In genomic region chr12:50924131-50924438, GRCh38 we compare ENCODE assay signal across 8 cellular contexts. TPM values are rescaled to one million over a fixed set of nuclear protein-coding genes. Genes with fewer than 3 reads are reported as not detected.
DNase-seq lines count a peak whose midpoint lies in the region; ATAC-seq and TF ChIP-seq lines count a peak whose summit lies in the region.

No MANE protein-coding gene starts in this region.

- no peaks in the 10 kb centered on the region for H4K20me1 ChIP-seq in BLaER1

- H3K4me2 ChIP-seq in BLaER1 = peak overlapping the region; percentile 91

- peaks cover 69% of the 10 kb centered on the region for H3K4me1 ChIP-seq in BLaER1
- peaks cover 50% of the 10 kb centered on the region for H3K4me1 ChIP-seq in HUES6 (ENCODE audit: control insufficient read depth, insufficient read depth, low read length)
- peaks cover 7% of the 10 kb centered on the region for H3K4me1 ChIP-seq in colonic mucosa

- no peak for TF ChIP-seq CTCF in colonic mucosa (IDR thresholded peaks at IDR 0.05)

- H3K27me3 ChIP-seq in BLaER1 (no peaks in the 10 kb centered on the region), HUES6 (ENCODE audit: control insufficient read depth, insufficient read depth, low read length) (no peaks in the 10 kb centered on the region), colonic mucosa (no peaks in the 10 kb centered on the region)

- H3K4me3 Mint-ChIP-seq in natural killer cell treated with Interleukin-12 subunit alpha and Interleukin-12 subunit beta and Interleukin-15 and Interleukin-18, amount 100 ng/mL, for 72 hours = peak overlapping the region; percentile 85

- peak overlapping the region; percentile 78 for H3K9ac ChIP-seq in BLaER1
- H3K9ac ChIP-seq in HUES6 (ENCODE audit: low read length) = peak overlapping the region; percentile 49
- peak overlapping the region; percentile 54 to 98 for H3K9ac ChIP-seq in colonic mucosa (ENCODE audit: low read depth in 2 of 2, low read length in 2 of 2)

- H3K4me1 Mint-ChIP-seq in natural killer cell treated with Interleukin-12 subunit alpha and Interleukin-12 subunit beta and Interleukin-15 and Interleukin-18, amount 100 ng/mL, for 72 hours (ENCODE audit: low read depth in 2 of 2) = peaks cover 36 to 55% of the 10 kb centered on the region in 2 donors

- H3K36me3 ChIP-seq in BLaER1 (no peaks in the 10 kb centered on the region), HUES6 (ENCODE audit: control insufficient read depth, insufficient read depth, low read length) (no peaks in the 10 kb centered on the region), colonic mucosa (no peaks in the 10 kb centered on the region)

- peak overlapping the region; percentile 85 to 91 for H3K27ac Mint-ChIP-seq in natural killer cell treated with Interleukin-12 subunit alpha and Interleukin-12 subunit beta and Interleukin-15 and Interleukin-18, amount 100 ng/mL, for 72 hours

- intact Hi-C loops in colonic mucosa (cut with DNase I) = loop anchor here (5.0 kb wide), 1 partner anchor 63 kb away; no protein-coding TSS in a partner anchor

- DNase-seq in colonic mucosa (no peak), NCI-H345 (lab: John Stamatoyannopoulos, UW) (no peak), NCI-H1694 (lab: John Stamatoyannopoulos, UW) (no peak), NCI-H1436 treated with DMSO at 0.1 percent for 48 hours (lab: John Stamatoyannopoulos, UW) (no peak), NCI-H345 treated with DMSO at 0.1 percent for 48 hours (lab: John Stamatoyannopoulos, UW; ENCODE audit: unreplicated experiment) (no peak)
- DNase-seq in natural killer cell treated with Interleukin-12 subunit alpha and Interleukin-12 subunit beta and Interleukin-15 and Interleukin-18, amount 100 ng/mL, for 72 hours (ENCODE audit: low spot score) = no peak

- no peaks in the 10 kb centered on the region for H3K9me3 ChIP-seq in BLaER1
- no peaks in the 10 kb centered on the region for H3K9me3 ChIP-seq in HUES6 (ENCODE audit: control insufficient read depth, insufficient read depth, low read depth, low read length)
- H3K9me3 ChIP-seq in colonic mucosa = no peaks in the 10 kb centered on the region

- H3K4me3 ChIP-seq in BLaER1 (peak overlapping the region; percentile 69), HUES6 (ENCODE audit: low read depth, low read length) (peak overlapping the region; percentile 48), colonic mucosa (peak overlapping the region; percentile 56)

- no peaks in the 10 kb centered on the region for H3K36me3 Mint-ChIP-seq in natural killer cell treated with Interleukin-12 subunit alpha and Interleukin-12 subunit beta and Interleukin-15 and Interleukin-18, amount 100 ng/mL, for 72 hours

- H3K27ac ChIP-seq in BLaER1 = peak overlapping the region; percentile 86
- no peak overlapping the region for H3K27ac ChIP-seq in HUES6 (ENCODE audit: low read depth, low read length)
- peak overlapping the region; percentile 92 for H3K27ac ChIP-seq in colonic mucosa

- ATAC-seq in natural killer cell treated with Interleukin-12 subunit alpha and Interleukin-12 subunit beta and Interleukin-15 and Interleukin-18, amount 100 ng/mL, for 72 hours = peak in 1 of 2 donors; percentile 34

- no peaks in the 10 kb centered on the region for H3K27me3 Mint-ChIP-seq in natural killer cell treated with Interleukin-12 subunit alpha and Interleukin-12 subunit beta and Interleukin-15 and Interleukin-18, amount 100 ng/mL, for 72 hours

- H3K9me3 Mint-ChIP-seq in natural killer cell treated with Interleukin-12 subunit alpha and Interleukin-12 subunit beta and Interleukin-15 and Interleukin-18, amount 100 ng/mL, for 72 hours = no peaks in the 10 kb centered on the region

RNA-seq across cellular contexts. Expression of gene HIGD1C, which starts 28.3 kb away (rescaled TPM):
- not detected for total RNA-seq in colonic mucosa
- not detected for total RNA-seq in natural killer cell treated with Interleukin-12 subunit alpha and Interleukin-12 subunit beta and Interleukin-15 and Interleukin-18, amount 100 ng/mL, for 72 hours
